22 cellular contexts compared by ENCODE assay signal in genomic region chr22:43241138-43241597, GRCh38.
"Had no signal": no experiment of that assay in that cellular context is flagged by ENCODE, and none has a peak within 500 bp of the region (broad histone marks: within the 10 kb centered on the region; RNA-seq: fewer than 3 reads in every experiment).

No MANE protein-coding gene starts in this region.

- H3K27me3 ChIP-seq: adrenal gland had no signal

- DNase-seq: activated CD4-positive, alpha-beta T cell treated with anti-CD3 and anti-CD28 coated beads for 48 hours; activated CD4-positive, alpha-beta T cell treated with anti-CD3 and anti-CD28 coated beads, Interleukin-2, amount 50 U/mL, for 4 hours; activated CD4-positive, CD25-positive, alpha-beta regulatory T cell treated with anti-CD3 and anti-CD28 coated beads, Interleukin-2, amount 50 U/mL, for 72 hours; activated CD8-positive, alpha-beta memory T cell treated with anti-CD3 and anti-CD28 coated beads, Interleukin-2, amount 50 U/mL, for 48 hours; activated CD8-positive, alpha-beta T cell treated with anti-CD3 and anti-CD28 coated beads, Interleukin-2, amount 10 ng/mL, durations not matched to agents 7 days and 5 days; activated naive CD4-positive, alpha-beta T cell treated with anti-CD3 and anti-CD28 coated beads, Interleukin-2, amount 50 U/mL, for 16 hours; activated naive CD8-positive, alpha-beta T cell treated with anti-CD3 and anti-CD28 coated beads, Interleukin-2, amount 10 ng/mL, durations not matched to agents 7 days and 5 days; activated T-cell treated with anti-CD3 and anti-CD28 coated beads, Interleukin-2, amount 50 U/mL, for 1 hour; adrenal gland; anterior cingulate cortex; Karpas-422; MM.1S; NCI-H1105; NCI-H1436; NCI-H187; NCI-H2081; NCI-H446; NCI-H524; PC-3; SHP77 had no signal

- H3K4me3 ChIP-seq: adrenal gland, SJSA1 had no signal

- H3K36me3 ChIP-seq: adrenal gland, SJSA1 had no signal

- H3K27ac ChIP-seq: adrenal gland, SJSA1 had no signal

- H3K4me3 Mint-ChIP-seq: activated CD8-positive, alpha-beta T cell treated with anti-CD3 and anti-CD28 coated beads, Interleukin-2, amount 10 ng/mL, durations not matched to agents 7 days and 5 days; activated naive CD8-positive, alpha-beta T cell treated with anti-CD3 and anti-CD28 coated beads, Interleukin-2, amount 10 ng/mL, durations not matched to agents 7 days and 5 days; T-helper 1 cell treated with Interleukin-12 subunit alpha and Interleukin-12 subunit beta and Interleukin-4 antibody, amounts not matched to agents 30 μg/mL and 1 μg/mL, for 36 hours had no signal

- H3K27me3 Mint-ChIP-seq: activated naive CD8-positive, alpha-beta T cell treated with anti-CD3 and anti-CD28 coated beads, Interleukin-2, amount 10 ng/mL, durations not matched to agents 7 days and 5 days had no signal

- H3K27ac Mint-ChIP-seq: activated CD8-positive, alpha-beta T cell treated with anti-CD3 and anti-CD28 coated beads, Interleukin-2, amount 10 ng/mL, durations not matched to agents 7 days and 5 days; activated naive CD8-positive, alpha-beta T cell treated with anti-CD3 and anti-CD28 coated beads, Interleukin-2, amount 10 ng/mL, durations not matched to agents 7 days and 5 days; T-helper 1 cell treated with Interleukin-12 subunit alpha and Interleukin-12 subunit beta and Interleukin-4 antibody, amounts not matched to agents 30 μg/mL and 1 μg/mL, for 36 hours had no signal

- H3K4me1 Mint-ChIP-seq: activated naive CD8-positive, alpha-beta T cell treated with anti-CD3 and anti-CD28 coated beads, Interleukin-2, amount 10 ng/mL, durations not matched to agents 7 days and 5 days had no signal

- H3K9me3 Mint-ChIP-seq: activated naive CD8-positive, alpha-beta T cell treated with anti-CD3 and anti-CD28 coated beads, Interleukin-2, amount 10 ng/mL, durations not matched to agents 7 days and 5 days; T-helper 1 cell treated with Interleukin-12 subunit alpha and Interleukin-12 subunit beta and Interleukin-4 antibody, amounts not matched to agents 30 μg/mL and 1 μg/mL, for 36 hours had no signal

- ATAC-seq: activated CD8-positive, alpha-beta T cell treated with anti-CD3 and anti-CD28 coated beads, Interleukin-2, amount 10 ng/mL, durations not matched to agents 7 days and 5 days; PC-3 had no signal

- H3K4me1 ChIP-seq: SJSA1 had no signal

- H3K36me3 Mint-ChIP-seq: activated naive CD8-positive, alpha-beta T cell treated with anti-CD3 and anti-CD28 coated beads, Interleukin-2, amount 10 ng/mL, durations not matched to agents 7 days and 5 days had no signal

- H3K9me3 ChIP-seq: adrenal gland, SJSA1 had no signal
